23 cellular contexts compared by ENCODE assay signal in genomic region chr1:245872475-245872874, GRCh38.
"Had no signal": no experiment of that assay in that cellular context is flagged by ENCODE, and none has a peak within 500 bp of the region (broad histone marks: within the 10 kb centered on the region; RNA-seq: fewer than 3 reads in every experiment).

No MANE protein-coding gene starts in this region.

- H3K9me3 ChIP-seq: Peyer's patch, SJSA1 had no signal

- H3K4me3 ChIP-seq: K562, Peyer's patch, SJSA1 had no signal

- H3K36me3 Mint-ChIP-seq: brain had no signal

- FAIRE-seq: K562, TTC549 had no signal

- H3K27me3 Mint-ChIP-seq: activated CD8-positive, alpha-beta T cell treated with anti-CD3 and anti-CD28 coated beads for 36 hours; activated naive CD4-positive, alpha-beta T cell treated with anti-CD3 and anti-CD28 coated beads, Interleukin-2, amount 50 U/mL, for 24 hours; T-cell had no signal

- H3K36me3 ChIP-seq: Peyer's patch, SJSA1 had no signal

- ATAC-seq: activated CD8-positive, alpha-beta T cell treated with anti-CD3 and anti-CD28 coated beads for 36 hours; K562; T-cell had no signal

- H3K4me3 Mint-ChIP-seq: activated CD8-positive, alpha-beta T cell treated with anti-CD3 and anti-CD28 coated beads for 36 hours; activated naive CD4-positive, alpha-beta T cell treated with anti-CD3 and anti-CD28 coated beads, Interleukin-2, amount 50 U/mL, for 24 hours; brain; T-cell had no signal

- H3K9me3 Mint-ChIP-seq: activated CD8-positive, alpha-beta T cell treated with anti-CD3 and anti-CD28 coated beads for 36 hours; activated naive CD4-positive, alpha-beta T cell treated with anti-CD3 and anti-CD28 coated beads, Interleukin-2, amount 50 U/mL, for 24 hours; brain; T-cell had no signal

- DNase-seq: activated CD4-positive, CD25-positive, alpha-beta regulatory T cell; activated CD8-positive, alpha-beta memory T cell treated with anti-CD3 and anti-CD28 coated beads, Interleukin-2, amount 50 U/mL, for 48 hours; activated CD8-positive, alpha-beta T cell treated with anti-CD3 and anti-CD28 coated beads for 36 hours; activated T-cell treated with anti-CD3 and anti-CD28 coated beads, Interleukin-2, amount 50 U/mL, for 1 hour; aorta; Karpas-422; MM.1S; NCI-H1105; NCI-H1436; NCI-H1694 treated with DMSO at 0.1 percent for 48 hours; NCI-H2029 treated with DMSO at 0.1 percent for 48 hours; NCI-H524; Peyer's patch; SHP77; T-cell; T-helper 2 cell; T1000 had no signal

- H3K27ac ChIP-seq: Peyer's patch, SJSA1, VCaP had no signal

- H3K27ac Mint-ChIP-seq: activated CD8-positive, alpha-beta T cell treated with anti-CD3 and anti-CD28 coated beads for 36 hours; activated naive CD4-positive, alpha-beta T cell treated with anti-CD3 and anti-CD28 coated beads, Interleukin-2, amount 50 U/mL, for 24 hours; T-cell had no signal

- H3K27me3 ChIP-seq: Peyer's patch, SJSA1 had no signal

- H3K4me1 Mint-ChIP-seq: activated naive CD4-positive, alpha-beta T cell treated with anti-CD3 and anti-CD28 coated beads, Interleukin-2, amount 50 U/mL, for 24 hours had no signal
